Comparison of ENCODE assay signal across 9 cellular contexts in genomic region chr2:1700427-1700826, GRCh38. TPM values are rescaled to one million over a fixed set of nuclear protein-coding genes. Genes with fewer than 3 reads are reported as not detected.
DNase-seq lines count a peak whose midpoint lies in the region; ATAC-seq and TF ChIP-seq lines count a peak whose summit lies in the region.
"Not testable (repeated sequence)": the region's sequence is repeated elsewhere in the genome, so short reads cannot be mapped to it uniquely, and the experiment has no call there.
"Had no signal": no experiment of that assay in that cellular context is flagged by ENCODE, and none has a peak within 500 bp of the region (broad histone marks: within the 10 kb centered on the region; RNA-seq: fewer than 3 reads in every experiment).

No MANE protein-coding gene starts in this region.

- H3K4me3 Mint-ChIP-seq in GM23338, endodermal cell: not testable (repeated sequence)

- not testable (repeated sequence) for H3K27ac ChIP-seq in BLaER1; GM23338 (ENCODE audit: low read depth); endodermal cell (ENCODE audit: low read depth, low read length); right atrium auricular region
- H3K27ac ChIP-seq in RWPE1 = peak overlapping the region; percentile 75
- peak overlapping the region; percentile 58 for H3K27ac ChIP-seq in subcutaneous abdominal adipose tissue (ENCODE audit: low read depth, low read length)

- H3K9me3 ChIP-seq in BLaER1; endodermal cell (ENCODE audit: control insufficient read depth, low read length); right atrium auricular region; subcutaneous abdominal adipose tissue (ENCODE audit: control insufficient read depth in 5 of 5, low read length in 5 of 5): not testable (repeated sequence)

- 88 to 95% methylated on average over 9 to 10 of the region's 10 CpGs for WGBS in endodermal cell (ENCODE audit: insufficient coverage in 1 of 2, insufficient read length in 1 of 2), 2 experiments

- not testable (repeated sequence) for H3K9me2 ChIP-seq in GM23338 (ENCODE audit: insufficient read depth)

- TF ChIP-seq CTCF in GM23338 (conservative IDR thresholded peaks at IDR 0.05; ENCODE audit: low read depth in 2 of 2); RWPE1 (conservative IDR thresholded peaks at IDR 0.05; ENCODE audit: low read depth); endodermal cell (conservative IDR thresholded peaks at IDR 0.05); right atrium auricular region (IDR thresholded peaks at IDR 0.05): not testable (repeated sequence)

- peak overlapping the region; percentile 88 for H3K4me2 ChIP-seq in BLaER1
- H3K4me2 ChIP-seq in GM23338 = not testable (repeated sequence)

- H2AFZ ChIP-seq in GM23338 = not testable (repeated sequence)

- H3K4me1 Mint-ChIP-seq in GM23338 (peaks cover 49% of the 10 kb centered on the region), endodermal cell (peaks cover 34% of the 10 kb centered on the region)

- not testable (repeated sequence) for H3F3A ChIP-seq in GM23338 (replicated peaks; ENCODE audit: low read depth)

- not testable (repeated sequence) for H3K27me3 ChIP-seq in BLaER1; GM23338 (ENCODE audit: insufficient read depth); endodermal cell (ENCODE audit: control insufficient read depth, insufficient read depth, low read length, poor library complexity, severe bottlenecking); right atrium auricular region; subcutaneous abdominal adipose tissue (ENCODE audit: control insufficient read depth in 5 of 5, insufficient read depth in 4 of 5, low read length in 5 of 5)

- H3K4me1 ChIP-seq in BLaER1 = peaks cover 91% of the 10 kb centered on the region
- H3K4me1 ChIP-seq in GM23338 (ENCODE audit: insufficient read depth) = peaks cover 16% of the 10 kb centered on the region
- peaks cover 16% of the 10 kb centered on the region for H3K4me1 ChIP-seq in endodermal cell (ENCODE audit: control insufficient read depth, insufficient read depth, low read length)
- peaks cover 0 to 15% of the 10 kb centered on the region in 2 donors for H3K4me1 ChIP-seq in right atrium auricular region
- H3K4me1 ChIP-seq in subcutaneous abdominal adipose tissue (ENCODE audit: control insufficient read depth in 5 of 5, insufficient read depth in 5 of 5, low read length in 5 of 5) = peaks cover 10 to 55% (median 32%) of the 10 kb centered on the region in 5 donors

- H3K79me2 ChIP-seq in GM23338 (replicated peaks; ENCODE audit: insufficient read depth) = peaks cover 64% of the 10 kb centered on the region

- not testable (repeated sequence) for H3K4me3 ChIP-seq in BLaER1; GM23338; endodermal cell (ENCODE audit: low read length); right atrium auricular region; subcutaneous abdominal adipose tissue (ENCODE audit: low read depth in 1 of 5, low read length in 5 of 5)

- POLR2A ChIA-PET in RWPE1 (lab: Yijun Ruan, JAX; ENCODE audit: low non-redundant PET) = not testable (repeated sequence)

- ATAC-seq in GM23338 = not testable (repeated sequence)

- H3K9ac ChIP-seq in BLaER1; endodermal cell (ENCODE audit: extremely low read depth, low read length, poor library complexity, severe bottlenecking); subcutaneous abdominal adipose tissue (ENCODE audit: low read length in 5 of 5): not testable (repeated sequence)

- CTCF ChIA-PET in RWPE1 (lab: Yijun Ruan, JAX) = interaction anchor here (0.7 kb wide), 1 partner anchor 27 kb away, joined by 8 read pairs; no protein-coding TSS in a partner anchor

- H4K20me1 ChIP-seq in BLaER1 (peaks cover 95% of the 10 kb centered on the region), GM23338 (replicated peaks; ENCODE audit: insufficient read depth) (peaks cover 29% of the 10 kb centered on the region)

- peak; percentile 58 for DNase-seq in GM23338 (ENCODE audit: low spot score)
- DNase-seq in RWPE1 (ENCODE audit: low spot score) = not testable (repeated sequence)
- DNase-seq in endodermal cell = peak; percentile 51
- peak; percentile 56 for DNase-seq in right atrium auricular region (ENCODE audit: low spot score)
- peak; percentile 7 for DNase-seq in iPS-NIHi7 (ENCODE audit: extremely low spot score)
- DNase-seq in mesenteric fat pad (ENCODE audit: low spot score) = peak; percentile 64

- H3K27ac Mint-ChIP-seq in GM23338, endodermal cell: not testable (repeated sequence)

- peaks cover 40% of the 10 kb centered on the region for H3K36me3 ChIP-seq in BLaER1
- H3K36me3 ChIP-seq in GM23338 (ENCODE audit: insufficient read depth); endodermal cell (ENCODE audit: control insufficient read depth, insufficient read depth, low read length); right atrium auricular region; subcutaneous abdominal adipose tissue (ENCODE audit: control insufficient read depth in 5 of 5, insufficient read depth in 5 of 5, low read length in 5 of 5): not testable (repeated sequence)

- not testable (repeated sequence) for H3K36me3 Mint-ChIP-seq in GM23338 (ENCODE audit: low read depth); endodermal cell (ENCODE audit: low read depth)

- peaks cover 11% of the 10 kb centered on the region for H3K27me3 Mint-ChIP-seq in GM23338 (ENCODE audit: insufficient read depth, low read depth, poor library complexity)
- H3K27me3 Mint-ChIP-seq in endodermal cell (ENCODE audit: insufficient read depth) = not testable (repeated sequence)

- not testable (repeated sequence) for H3K9me3 Mint-ChIP-seq in GM23338, endodermal cell

RNA-seq across cellular contexts. Expression of gene PXDN, which starts 43.9 kb away (rescaled TPM):
- 216 and 225 TPM in 2 replicates for total RNA-seq in GM23338 (2014; rRNA removed; shearing (Covaris generic))
- 38.5 and 42.2 TPM in 2 replicates for polyA plus RNA-seq in GM23338 (2016; fragmentation: Nextera tagmentation; extraction: Ambion mirVana)
- total RNA-seq in endodermal cell (100 to 1,000 TPM; 212 to 247 TPM), right atrium auricular region (10 to 100 TPM; 25.4 to 26.9 TPM), mesenteric fat pad (228 TPM)
- polyA plus RNA-seq in endodermal cell (2013, experiment 1 of 2) = 106 TPM
- 104 TPM for polyA plus RNA-seq in endodermal cell (2013, experiment 2 of 2)
- total RNA-seq: Calu3 had no signal
